13 cellular contexts compared by ENCODE assay signal in the genomic region with DNA sequence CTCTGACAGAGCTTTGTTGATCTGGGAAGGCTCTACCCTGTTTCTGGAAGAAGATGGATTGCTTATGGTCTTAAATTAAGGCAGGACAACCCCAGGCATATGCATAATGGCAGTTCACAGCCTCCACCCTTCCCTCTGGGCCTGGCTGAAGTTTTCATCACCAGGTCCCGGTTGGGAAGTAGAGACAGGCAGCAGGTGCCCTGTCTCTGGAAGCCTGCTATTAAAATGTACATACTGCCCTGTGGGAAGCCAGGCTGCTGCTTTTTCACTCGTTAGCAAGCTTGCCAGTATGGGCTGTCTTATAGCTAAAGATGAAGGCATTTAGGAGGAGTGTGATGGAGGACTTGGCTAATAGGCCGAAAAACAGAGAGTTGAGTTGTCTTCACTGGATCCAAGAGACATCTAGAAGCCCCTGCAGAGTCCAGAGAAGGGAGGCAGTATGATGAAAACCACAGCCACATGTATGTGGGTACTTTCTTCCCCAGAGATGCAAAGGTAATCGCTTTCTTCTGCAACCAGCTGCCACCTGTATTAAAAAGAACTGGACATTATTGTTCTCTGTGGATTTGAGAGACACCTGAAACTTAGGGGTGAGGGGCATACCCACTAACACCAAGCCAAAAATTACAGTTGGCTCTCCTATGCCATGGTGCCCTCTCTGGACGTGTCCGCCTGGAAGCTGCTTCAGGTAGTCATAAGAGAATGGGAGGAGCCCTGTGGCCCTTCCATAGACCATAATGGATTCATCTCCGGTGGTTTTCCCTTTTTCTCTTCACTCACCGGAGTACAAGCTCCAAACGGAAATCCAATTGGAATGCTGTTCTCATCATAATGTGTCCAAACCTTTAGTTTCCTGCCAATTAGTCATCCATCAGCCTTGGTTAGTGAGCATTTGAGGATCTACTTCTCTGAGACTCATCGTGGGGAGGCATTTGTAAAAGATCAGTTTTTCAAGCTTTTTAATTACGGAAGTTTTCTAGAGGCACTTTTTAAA. TPM values are rescaled to one million over a fixed set of nuclear protein-coding genes. Genes with fewer than 3 reads are reported as not detected.
DNase-seq lines count a peak whose midpoint lies in the region; FAIRE-seq and TF ChIP-seq lines count a peak whose summit lies in the region.
"Had no signal": no experiment of that assay in that cellular context is flagged by ENCODE, and none has a peak within 500 bp of the region (broad histone marks: within the 10 kb centered on the region; RNA-seq: fewer than 3 reads in every experiment).

No MANE protein-coding gene starts in this region.

- intact Hi-C loops in esophagus squamous epithelium (cut with DNase I), result no loop called here

- H3K9me3 ChIP-seq in esophagus squamous epithelium, result no peaks in the 10 kb centered on the region
- H3K9me3 ChIP-seq in CD8-positive, alpha-beta memory T cell (ENCODE audit: low read length), result no peaks in the 10 kb centered on the region
- H3K9me3 ChIP-seq: testis had no signal

- no peak overlapping the region for H3K4me3 ChIP-seq in esophagus squamous epithelium
- H3K4me3 ChIP-seq in retinal pigment epithelial cell (ENCODE audit: low read length), result no peak overlapping the region
- no peak overlapping the region for H3K4me3 ChIP-seq in CD8-positive, alpha-beta memory T cell (ENCODE audit: low read length)
- H3K4me3 ChIP-seq: testis had no signal

- peaks cover 10 to 55% (median 39%) of the 10 kb centered on the region in 3 donors for H3K4me1 ChIP-seq in esophagus squamous epithelium
- H3K4me1 ChIP-seq in CD8-positive, alpha-beta memory T cell (ENCODE audit: insufficient read depth, low read length), result no peaks in the 10 kb centered on the region
- H3K4me1 ChIP-seq: testis had no signal

- TF ChIP-seq POLR2A in esophagus squamous epithelium (IDR thresholded peaks at IDR 0.05), result no peak

- H3K27me3 Mint-ChIP-seq in CD8-positive, alpha-beta memory T cell, result no peaks in the 10 kb centered on the region
- H3K27me3 Mint-ChIP-seq: activated CD8-positive, alpha-beta memory T cell treated with anti-CD3 and anti-CD28 coated beads, Interleukin-2, amount 10 ng/mL, durations not matched to agents 7 days and 5 days had no signal

- H3K36me3 ChIP-seq in esophagus squamous epithelium, result peaks cover 0 to 59% (median 0%) of the 10 kb centered on the region in 3 donors
- peaks cover 18% of the 10 kb centered on the region for H3K36me3 ChIP-seq in CD8-positive, alpha-beta memory T cell (ENCODE audit: insufficient read depth, low read length)

- H3K27ac ChIP-seq in esophagus squamous epithelium, result peak overlapping the region; percentile 1 to 94 (median 83)
- no peak overlapping the region for H3K27ac ChIP-seq in CD8-positive, alpha-beta memory T cell (ENCODE audit: low read depth, low read length)
- H3K27ac ChIP-seq: testis had no signal

- peak overlapping the region in 3 of 8 donors; percentile 34 to 67 (median 43) for H3K27ac Mint-ChIP-seq in CD8-positive, alpha-beta memory T cell
- H3K27ac Mint-ChIP-seq: activated CD8-positive, alpha-beta memory T cell treated with anti-CD3 and anti-CD28 coated beads, Interleukin-2, amount 10 ng/mL, durations not matched to agents 7 days and 5 days had no signal

- H3K27me3 ChIP-seq in esophagus squamous epithelium, result no peaks in the 10 kb centered on the region
- no peaks in the 10 kb centered on the region for H3K27me3 ChIP-seq in CD8-positive, alpha-beta memory T cell (ENCODE audit: insufficient read depth, low read length, poor library complexity, severe bottlenecking)
- H3K27me3 ChIP-seq: testis had no signal

- DNase-seq in GM03348 (ENCODE audit: low spot score), result peak; percentile 58
- peak; percentile 56 for DNase-seq in RCC 7860 (ENCODE audit: low spot score)
- no peak for DNase-seq in esophagus squamous epithelium (lab: John Stamatoyannopoulos, UW)
- DNase-seq in retinal pigment epithelial cell (ENCODE audit: low read depth), result peak; percentile 60
- DNase-seq in NCI-H2107 treated with DMSO at 0.1 percent for 48 hours (lab: John Stamatoyannopoulos, UW; ENCODE audit: unreplicated experiment), result no peak
- no peak for DNase-seq in CD8-positive, alpha-beta memory T cell
- no peak for DNase-seq in NOMO-1 (lab: John Stamatoyannopoulos, UW; ENCODE audit: unreplicated experiment in 2 of 2)
- DNase-seq: activated CD8-positive, alpha-beta memory T cell treated with anti-CD3 and anti-CD28 coated beads, Interleukin-2, amount 10 ng/mL, durations not matched to agents 7 days and 5 days; DMS 273 treated with DMSO at 0.1 percent for 48 hours; NCI-H1105 treated with DMSO at 0.1 percent for 48 hours; posterior cingulate gyrus; T-helper 9 cell; testis had no signal

- POLR2A ChIA-PET in CD8-positive, alpha-beta memory T cell (lab: Charles Lee), result no interaction called here

- WGBS in esophagus squamous epithelium, 2 donors, result 76 to 77% methylated on average over 11 of the region's 11 CpGs

- TF ChIP-seq CTCF in esophagus squamous epithelium (IDR thresholded peaks at IDR 0.05), result no peak
- no peak for TF ChIP-seq CTCF in retinal pigment epithelial cell (conservative IDR thresholded peaks at IDR 0.05; ENCODE audit: low read depth, low read length)

- H3K4me1 Mint-ChIP-seq in CD8-positive, alpha-beta memory T cell, result peaks cover 0 to 2% (median 0%) of the 10 kb centered on the region in 3 donors

- CTCF ChIA-PET in CD8-positive, alpha-beta memory T cell (lab: Charles Lee), result interaction anchor here (0.8 to 2.7 kb wide), 4 partner anchors 10 to 218 kb away, joined by 3 to 8 read pairs (median 5); no protein-coding TSS in a partner anchor

- peaks cover 0 to 72% (median 28%) of the 10 kb centered on the region in 3 donors for H3K36me3 Mint-ChIP-seq in CD8-positive, alpha-beta memory T cell

- no peak overlapping the region for H3K4me3 Mint-ChIP-seq in CD8-positive, alpha-beta memory T cell
- H3K4me3 Mint-ChIP-seq: activated CD8-positive, alpha-beta memory T cell treated with anti-CD3 and anti-CD28 coated beads, Interleukin-2, amount 10 ng/mL, durations not matched to agents 7 days and 5 days had no signal

- peak; percentile 78 for FAIRE-seq in RCC 7860 (lab: Jason Lieb, UNC)

- no peaks in the 10 kb centered on the region for H3K9me3 Mint-ChIP-seq in CD8-positive, alpha-beta memory T cell

RNA-seq across cellular contexts. Expression of a gene that starts 34.6 kb away (rescaled TPM):
- total RNA-seq in esophagus squamous epithelium, result 10 to 100 TPM; 31.0 to 49.3 (median 35.3) TPM
- total RNA-seq in CD8-positive, alpha-beta memory T cell, result 10 to 100 TPM; 68.7 to 79.8 TPM
- 22.9 TPM for polyA plus RNA-seq in CD8-positive, alpha-beta memory T cell

Comparison
In these comparisons a context has a peak if more than half of its experiments do, and no peak if none do; other contexts are left out.
1. DNase-seq: peak in GM03348 (single experiment), RCC 7860 (single experiment) and retinal pigment epithelial cell (single experiment); none in esophagus squamous epithelium (single experiment), NCI-H2107 treated with DMSO at 0.1 percent for 48 hours (single experiment), CD8-positive, alpha-beta memory T cell (0 of 5) and NOMO-1 (0 of 2).